Comparison of ENCODE assay signal across 19 cellular contexts in genomic region chr1:31040038-31040437, GRCh38. TPM values are rescaled to one million over a fixed set of nuclear protein-coding genes. Genes with fewer than 3 reads are reported as not detected.
A peak's percentile ranks its signal among the peaks of the same experiment; 100 is the strongest.
DNase-seq lines count a peak whose midpoint lies in the region; ATAC-seq, FAIRE-seq and TF ChIP-seq lines count a peak whose summit lies in the region.
"Had no signal": no experiment of that assay in that cellular context is flagged by ENCODE, and none has a peak within 500 bp of the region (broad histone marks: within the 10 kb centered on the region; RNA-seq: fewer than 3 reads in every experiment).

No MANE protein-coding gene starts in this region.

- H3K36me3 ChIP-seq in mammary epithelial cell (ENCODE audit: insufficient read depth, low read length) (peaks cover 12% of the 10 kb centered on the region), endothelial cell of umbilical vein (ENCODE audit: control insufficient read depth in 2 of 2, extremely low read depth in 1 of 2, insufficient read depth in 2 of 2, low read length in 2 of 2) (peaks cover 2 to 8% of the 10 kb centered on the region in 2 experiments), mesenchymal stem cell (ENCODE audit: control insufficient read depth in 1 of 2, insufficient read depth in 2 of 2, low read depth in 1 of 2, low read length in 2 of 2) (peaks cover 31 to 40% of the 10 kb centered on the region in 2 experiments)
- H3K36me3 ChIP-seq: neutrophil had no signal

- H3K4me3 ChIP-seq in mammary epithelial cell (replicated peaks in 1 of 3; ENCODE audit: insufficient read depth in 1 of 3, low read depth in 2 of 3, low read length in 3 of 3) (no peak overlapping the region), endothelial cell of umbilical vein (replicated peaks in 1 of 3; ENCODE audit: insufficient read depth in 1 of 3, low read depth in 1 of 3, low read length in 3 of 3) (no peak overlapping the region), mesenchymal stem cell (ENCODE audit: insufficient read depth in 1 of 2, low read depth in 1 of 2, low read length in 2 of 2) (no peak overlapping the region)
- H3K4me3 ChIP-seq: body of pancreas, upper lobe of right lung had no signal

- in situ Hi-C loops in mammary epithelial cell (cut with MboI; ENCODE audit: low sequenced_read_pairs in 2 of 2) = no loop called here

- dilution Hi-C loops in mammary epithelial cell (cut with HindIII; ENCODE audit: low sequenced_read_pairs) = no loop called here
- dilution Hi-C loops in endothelial cell of umbilical vein (cut with MboI; ENCODE audit: extremely low pct_ligation_motif_present, low sequenced_read_pairs) = no loop called here

- no peaks in the 10 kb centered on the region for H3K9me1 ChIP-seq in endothelial cell of umbilical vein (replicated peaks; ENCODE audit: control insufficient read depth, extremely low read depth, insufficient read depth, low read length)

- H3K36me3 Mint-ChIP-seq in MCF 10A (ENCODE audit: insufficient read depth, unreplicated experiment) = peaks cover 56% of the 10 kb centered on the region
- H3K36me3 Mint-ChIP-seq in type B pancreatic cell = peaks cover 27% of the 10 kb centered on the region

- no peaks in the 10 kb centered on the region for H3K27me3 Mint-ChIP-seq in MCF 10A (ENCODE audit: insufficient read depth, unreplicated experiment)
- H3K27me3 Mint-ChIP-seq in type B pancreatic cell = no peaks in the 10 kb centered on the region
- H3K27me3 Mint-ChIP-seq: activated naive CD8-positive, alpha-beta T cell treated with anti-CD3 and anti-CD28 coated beads, Interleukin-2, amount 10 ng/mL, durations not matched to agents 7 days and 5 days; stimulated activated naive CD8-positive, alpha-beta T cell treated with anti-CD3 and anti-CD28 coated beads, Interleukin-15, amount 100 ng/mL, for 72 hours had no signal

- peaks cover 34% of the 10 kb centered on the region for H3K4me1 Mint-ChIP-seq in MCF 10A (ENCODE audit: insufficient read depth, unreplicated experiment)
- peaks cover 25% of the 10 kb centered on the region for H3K4me1 Mint-ChIP-seq in type B pancreatic cell (ENCODE audit: unreplicated experiment)

- no peak overlapping the region for H2BK15ac ChIP-seq in mesenchymal stem cell (ENCODE audit: low read depth, poor library complexity, severe bottlenecking)

- BruUV-seq in mammary epithelial cell (replicated peaks; lab: Mats Ljungman, UMichigan) (no TSS peak), MCF 10A (replicated peaks; lab: Mats Ljungman, UMichigan) (no TSS peak), endothelial cell of umbilical vein (replicated peaks; lab: Mats Ljungman, UMichigan) (no TSS peak)

- no peak overlapping the region for H2BK120ac ChIP-seq in mesenchymal stem cell (ENCODE audit: low read depth, low read length)

- TF ChIP-seq POLR2A in endothelial cell of umbilical vein (IDR thresholded peaks at IDR 0.05; ENCODE audit: low read depth, low read length) = no peak

- no peak overlapping the region for H3K4me3 Mint-ChIP-seq in MCF 10A (ENCODE audit: unreplicated experiment)
- no peak overlapping the region for H3K4me3 Mint-ChIP-seq in type B pancreatic cell
- H3K4me3 Mint-ChIP-seq: activated naive CD8-positive, alpha-beta T cell treated with anti-CD3 and anti-CD28 coated beads, Interleukin-2, amount 10 ng/mL, durations not matched to agents 7 days and 5 days; activated T-helper 1 cell treated with anti-CD3 and anti-CD28 coated beads, Interleukin-12 subunit alpha, Interleukin-12 subunit beta, Interleukin-2, Interleukin-4 antibody, amounts not matched to agents 30 ng/mL and 10 ng/mL and 1 ng/mL, durations not matched to agents 14 hours and 24 hours and 36 hours; stimulated activated naive CD8-positive, alpha-beta T cell treated with anti-CD3 and anti-CD28 coated beads, Interleukin-15, amount 100 ng/mL, for 72 hours had no signal

- H3K9ac ChIP-seq in mammary epithelial cell (ENCODE audit: insufficient read depth, low read length) (no peak overlapping the region), endothelial cell of umbilical vein (replicated peaks; ENCODE audit: extremely low read depth, insufficient read depth, low read length) (no peak overlapping the region), mesenchymal stem cell (ENCODE audit: low read length) (no peak overlapping the region)

- H3K27ac ChIP-seq in mammary epithelial cell (ENCODE audit: insufficient read depth, low read depth, low read length) (no peak overlapping the region), endothelial cell of umbilical vein (ENCODE audit: insufficient read depth, low read depth, low read length) (no peak overlapping the region), mesenchymal stem cell (ENCODE audit: low read length, poor library complexity, severe bottlenecking) (no peak overlapping the region)
- H3K27ac ChIP-seq: body of pancreas, neutrophil, upper lobe of right lung had no signal

- H3K27ac Mint-ChIP-seq in MCF 10A (ENCODE audit: low read depth, unreplicated experiment) = no peak overlapping the region
- H3K27ac Mint-ChIP-seq in type B pancreatic cell = peak overlapping the region; percentile 42
- H3K27ac Mint-ChIP-seq: activated naive CD8-positive, alpha-beta T cell treated with anti-CD3 and anti-CD28 coated beads, Interleukin-2, amount 10 ng/mL, durations not matched to agents 7 days and 5 days; activated T-helper 1 cell treated with anti-CD3 and anti-CD28 coated beads, Interleukin-12 subunit alpha, Interleukin-12 subunit beta, Interleukin-2, Interleukin-4 antibody, amounts not matched to agents 30 ng/mL and 10 ng/mL and 1 ng/mL, durations not matched to agents 14 hours and 24 hours and 36 hours had no signal

- no peak for DNase-seq in mammary epithelial cell
- DNase-seq in MCF 10A (ENCODE audit: unreplicated experiment) = no peak
- DNase-seq in NCI-H2029 (lab: John Stamatoyannopoulos, UW) = peak; percentile 28
- peak; percentile 37 for DNase-seq in endothelial cell of umbilical vein (ENCODE audit: low read depth, low spot score)
- DNase-seq in type B pancreatic cell (ENCODE audit: extremely low spot score, unreplicated experiment) = no peak
- no peak for DNase-seq in mesenchymal stem cell
- DNase-seq in central memory CD4-positive, alpha-beta T cell = no peak
- DNase-seq: activated naive CD8-positive, alpha-beta T cell treated with anti-CD3 and anti-CD28 coated beads, Interleukin-2, amount 10 ng/mL, durations not matched to agents 7 days and 5 days; AML-193; body of pancreas; NCI-H1105; stimulated activated CD4-positive, alpha-beta T cell treated with anti-CD3 and anti-CD28 coated beads, Interleukin-4, amount 100 ng/mL, for 1 hour; stimulated activated naive CD8-positive, alpha-beta T cell treated with anti-CD3 and anti-CD28 coated beads, Interleukin-15, amount 100 ng/mL, for 72 hours; T-helper 9 cell; upper lobe of right lung had no signal

- H3K9me3 Mint-ChIP-seq in MCF 10A (ENCODE audit: unreplicated experiment) (no peaks in the 10 kb centered on the region), type B pancreatic cell (no peaks in the 10 kb centered on the region)
- H3K9me3 Mint-ChIP-seq: activated T-helper 1 cell treated with anti-CD3 and anti-CD28 coated beads, Interleukin-12 subunit alpha, Interleukin-12 subunit beta, Interleukin-2, Interleukin-4 antibody, amounts not matched to agents 30 ng/mL and 10 ng/mL and 1 ng/mL, durations not matched to agents 14 hours and 24 hours and 36 hours; stimulated activated naive CD8-positive, alpha-beta T cell treated with anti-CD3 and anti-CD28 coated beads, Interleukin-15, amount 100 ng/mL, for 72 hours had no signal

- no peak overlapping the region for H4K91ac ChIP-seq in mesenchymal stem cell (ENCODE audit: low read length)

- H3K9me3 ChIP-seq in mammary epithelial cell (replicated peaks; ENCODE audit: insufficient read depth, low read length) (no peaks in the 10 kb centered on the region), endothelial cell of umbilical vein (replicated peaks; ENCODE audit: control insufficient read depth, insufficient read depth, low read length) (no peaks in the 10 kb centered on the region), mesenchymal stem cell (ENCODE audit: control insufficient read depth, low read length) (no peaks in the 10 kb centered on the region)
- H3K9me3 ChIP-seq: body of pancreas, neutrophil, upper lobe of right lung had no signal

- intact Hi-C loops in mammary epithelial cell (cut with micrococcal nuclease) (no loop called here), MCF 10A (cut with micrococcal nuclease) (no loop called here), endothelial cell of umbilical vein (cut with micrococcal nuclease) (no loop called here)

- H2AFZ ChIP-seq in mammary epithelial cell (ENCODE audit: low read depth, low read length) (no peak overlapping the region), endothelial cell of umbilical vein (ENCODE audit: low read depth, low read length) (no peak overlapping the region), mesenchymal stem cell (ENCODE audit: low read depth, low read length) (no peak overlapping the region)

- ATAC-seq in HG03565 (IDR thresholded peaks at IDR 0.05; ENCODE audit: unreplicated experiment) = no peak
- ATAC-seq: body of pancreas; stimulated activated naive CD8-positive, alpha-beta T cell treated with anti-CD3 and anti-CD28 coated beads, Interleukin-15, amount 100 ng/mL, for 72 hours; upper lobe of right lung had no signal

- H3K23ac ChIP-seq in mesenchymal stem cell (ENCODE audit: low read length in 2 of 2) = no peak overlapping the region

- H4K20me1 ChIP-seq in mammary epithelial cell (ENCODE audit: insufficient read depth, low read length) = peaks cover 11% of the 10 kb centered on the region
- H4K20me1 ChIP-seq in endothelial cell of umbilical vein (replicated peaks; ENCODE audit: control insufficient read depth, extremely low read depth, insufficient read depth, low read length) = peaks cover 17% of the 10 kb centered on the region

- H2BK5ac ChIP-seq in mesenchymal stem cell (ENCODE audit: low read depth, low read length, poor library complexity, severe bottlenecking) = no peak overlapping the region

- peak; percentile 49 for FAIRE-seq in endothelial cell of umbilical vein (lab: Jason Lieb, UNC)
- FAIRE-seq: colon had no signal

- H3K79me2 ChIP-seq in mammary epithelial cell (ENCODE audit: insufficient read depth, low read length) (peaks cover 99% of the 10 kb centered on the region), endothelial cell of umbilical vein (ENCODE audit: control insufficient read depth, insufficient read depth, low read length) (peaks cover 96% of the 10 kb centered on the region)

- H2AK5ac ChIP-seq in mesenchymal stem cell (ENCODE audit: low read length, severe bottlenecking) = no peak overlapping the region

- H4K8ac ChIP-seq in mesenchymal stem cell (ENCODE audit: low read length) = no peak overlapping the region

- no peak overlapping the region for H3K4ac ChIP-seq in mesenchymal stem cell (ENCODE audit: low read depth in 1 of 2, low read length in 2 of 2)

- H3K27me3 ChIP-seq in mammary epithelial cell (ENCODE audit: insufficient read depth, low read length) (no peaks in the 10 kb centered on the region), endothelial cell of umbilical vein (ENCODE audit: control insufficient read depth in 2 of 2, insufficient read depth in 2 of 2, low read length in 2 of 2) (no peaks in the 10 kb centered on the region), mesenchymal stem cell (ENCODE audit: control insufficient read depth in 1 of 2, insufficient read depth in 1 of 2, low read length in 2 of 2) (no peaks in the 10 kb centered on the region)
- H3K27me3 ChIP-seq: body of pancreas, neutrophil, upper lobe of right lung had no signal

- H3K18ac ChIP-seq in mesenchymal stem cell (ENCODE audit: low read depth in 1 of 2, low read length in 2 of 2) = no peak overlapping the region

- peak overlapping the region; percentile 10 for H3K4me2 ChIP-seq in mammary epithelial cell (ENCODE audit: insufficient read depth, low read depth, low read length)
- H3K4me2 ChIP-seq in endothelial cell of umbilical vein (ENCODE audit: insufficient read depth, low read length) = peak overlapping the region; percentile 22
- H3K4me2 ChIP-seq in mesenchymal stem cell (ENCODE audit: low read length, poor library complexity, severe bottlenecking) = no peak overlapping the region

- no peak overlapping the region for H2BK12ac ChIP-seq in mesenchymal stem cell (ENCODE audit: low read length in 2 of 2)

- no peak for TF ChIP-seq CTCF in mammary epithelial cell (conservative IDR thresholded peaks at IDR 0.05 in 1 of 2, IDR thresholded peaks at IDR 0.05 in 1 of 2; ENCODE audit: extremely low read depth in 1 of 2, insufficient read depth in 1 of 2, low read depth in 1 of 2, low read length in 2 of 2)
- TF ChIP-seq CTCF in MCF 10A (IDR thresholded peaks at IDR 0.05; ENCODE audit: unreplicated experiment) = no peak
- TF ChIP-seq CTCF in endothelial cell of umbilical vein (IDR thresholded peaks at IDR 0.05; ENCODE audit: extremely low read depth in 1 of 2, insufficient read depth in 1 of 2, low read depth in 1 of 2, low read length in 2 of 2) = no peak
- TF ChIP-seq CTCF in type B pancreatic cell (conservative IDR thresholded peaks at IDR 0.05) = no peak

- POLR2A ChIA-PET in MCF 10A (lab: Yijun Ruan, JAX) (interaction anchor here (1.1 to 2.8 kb wide), 3 partner anchors 12 to 37 kb away, joined by 4 to 15 read pairs (median 5); partner anchors contain the start of gene PUM1), endothelial cell of umbilical vein (lab: Charles Lee) (no interaction called here)

- 64% methylated on average over 3 of the region's 3 CpGs for WGBS in mammary epithelial cell (ENCODE audit: low coverage, missing lambda C conversion rate)
- 100% methylated on average over 1 of the region's 3 CpGs for WGBS in mesenchymal stem cell

- H3K4me1 ChIP-seq in mammary epithelial cell (ENCODE audit: insufficient read depth, low read length) = peaks cover 20% of the 10 kb centered on the region
- peaks cover 10% of the 10 kb centered on the region for H3K4me1 ChIP-seq in endothelial cell of umbilical vein (ENCODE audit: control insufficient read depth, extremely low read depth, insufficient read depth, low read length)
- H3K4me1 ChIP-seq in mesenchymal stem cell (ENCODE audit: control insufficient read depth, insufficient read depth, low read depth, low read length) = peaks cover 5% of the 10 kb centered on the region

- H3K14ac ChIP-seq in mesenchymal stem cell (ENCODE audit: low read length in 2 of 2) = no peak overlapping the region

- CTCF ChIA-PET in mammary epithelial cell (lab: Charles Lee; ENCODE audit: low non-redundant PET) (no interaction called here), MCF 10A (lab: Yijun Ruan, JAX) (interaction anchor here (0.6 kb wide), 1 partner anchor 96 kb away, joined by 5 read pairs; no protein-coding TSS in a partner anchor), endothelial cell of umbilical vein (lab: Charles Lee) (interaction anchor here (1.1 to 2.3 kb wide), 2 partner anchors 9 to 11 kb away, joined by 3 to 11 read pairs; no protein-coding TSS in a partner anchor)

- H3K79me1 ChIP-seq in mesenchymal stem cell (replicated peaks; ENCODE audit: low read length, poor library complexity, severe bottlenecking) = no peaks in the 10 kb centered on the region

RNA-seq across cellular contexts. Expression of gene PUM1, which starts 25.5 kb away (rescaled TPM):
- total RNA-seq in mammary epithelial cell = 100 to 1,000 TPM in 1 of 2 donors, 10 to 100 TPM in 1; 91.2 to 107 TPM
- 94.7 TPM for polyA plus RNA-seq in mammary epithelial cell
- 265 TPM for polyA minus RNA-seq in mammary epithelial cell
- 107 and 110 TPM in 2 replicates for total RNA-seq in MCF 10A (2022)
- 124 and 131 TPM in 2 replicates for total RNA-seq in endothelial cell of umbilical vein
- polyA plus RNA-seq in endothelial cell of umbilical vein = 91.6 and 94.7 TPM in 2 replicates
- polyA plus RNA-seq in endothelial cell of umbilical vein (2011; cell fraction: cytosol; rRNA removed) = 71.1 and 84.8 TPM in 2 replicates
- 148 and 153 TPM in 2 replicates for polyA plus RNA-seq in endothelial cell of umbilical vein (2011; cell fraction: nucleus; rRNA removed)
- 69.0 and 77.8 TPM in 2 replicates for polyA plus RNA-seq in endothelial cell of umbilical vein (2012)
- polyA minus RNA-seq in endothelial cell of umbilical vein = 522 and 589 TPM in 2 replicates
- 82.3 TPM for polyA minus RNA-seq in endothelial cell of umbilical vein (2011; cell fraction: cytosol; rRNA and poly(A)+ RNA removed)
- polyA minus RNA-seq in endothelial cell of umbilical vein (2011; cell fraction: nucleus; rRNA and poly(A)+ RNA removed) = 229 and 235 TPM in 2 replicates
- 185 and 196 TPM in 2 replicates for total RNA-seq in type B pancreatic cell (ENCODE audit: low replicate concordance)
- polyA plus RNA-seq in mesenchymal stem cell (2013, experiment 1 of 2) = 40.3 TPM
- polyA plus RNA-seq in mesenchymal stem cell (2013, experiment 2 of 2) = 38.7 TPM

Comparison
In these comparisons a context has a peak if more than half of its experiments do, and no peak if none do; other contexts are left out.
1. DNase-seq: peak in NCI-H2029 (single experiment) and endothelial cell of umbilical vein (single experiment); none in mammary epithelial cell (single experiment), MCF 10A (single experiment), type B pancreatic cell (single experiment), mesenchymal stem cell (single experiment) and central memory CD4-positive, alpha-beta T cell (single experiment).